Comparison of ENCODE assay signal across 8 cellular contexts in genomic region chr11:61791737-61792309, GRCh38. TPM values are rescaled to one million over a fixed set of nuclear protein-coding genes. Genes with fewer than 3 reads are reported as not detected.
DNase-seq lines count a peak whose midpoint lies in the region; ATAC-seq and TF ChIP-seq lines count a peak whose summit lies in the region.

No MANE protein-coding gene starts in this region.

- POLR2A ChIA-PET in HCT116 (lab: Charles Lee) = interaction anchor here (0.6 to 2.8 kb wide), 6 partner anchors 9 to 39 kb away, joined by 3 to 14 read pairs (median 3); no protein-coding TSS in a partner anchor

- CTCF ChIA-PET in HCT116 (lab: Charles Lee) = interaction anchor here (1.0 to 2.4 kb wide), 4 partner anchors 11 to 316 kb away, joined by 3 to 9 read pairs (median 4); no protein-coding TSS in a partner anchor

- DNase-seq in DMS79 (lab: John Stamatoyannopoulos, UW) (peak; percentile 77), HCT116 (ENCODE audit: low read depth, low spot score) (peak; percentile 63), NCI-H146 (lab: John Stamatoyannopoulos, UW) (peak; percentile 81), endothelial cell (ENCODE audit: low spot score) (peak; percentile 66), mesenchymal stem cell (peak; percentile 96), mesenteric fat pad (ENCODE audit: low spot score) (no peak)

- TF ChIP-seq CTCF in HCT116 (IDR thresholded peaks at IDR 0.05 in 2 of 3, conservative IDR thresholded peaks at IDR 0.05 in 1 of 3; ENCODE audit: borderline replicate concordance in 1 of 3, insufficient read depth in 1 of 3, low read depth in 2 of 3, low read length in 2 of 3) (no peak), VCaP (conservative IDR thresholded peaks at IDR 0.05) (no peak), endothelial cell (IDR thresholded peaks at IDR 0.05; ENCODE audit: unreplicated experiment) (peak; percentile 24)

- peak overlapping the region; percentile 95 for H3K4me3 Mint-ChIP-seq in endothelial cell (ENCODE audit: unreplicated experiment)

- H2BK5ac ChIP-seq in mesenchymal stem cell (ENCODE audit: low read depth, low read length, poor library complexity, severe bottlenecking) = peak overlapping the region; percentile 100

- peak overlapping the region; percentile 24 to 98 for H3K4ac ChIP-seq in mesenchymal stem cell (ENCODE audit: low read depth in 1 of 2, low read length in 2 of 2)

- H3K4me3 ChIP-seq in HCT116 (replicated peaks in 1 of 2; ENCODE audit: low read depth in 1 of 2, low read length in 2 of 2) = peak overlapping the region; percentile 96 to 100
- peak overlapping the region; percentile 85 to 93 for H3K4me3 ChIP-seq in mesenchymal stem cell (ENCODE audit: insufficient read depth in 1 of 2, low read depth in 1 of 2, low read length in 2 of 2)
- peak overlapping the region; percentile 94 to 98 for H3K4me3 ChIP-seq in stomach smooth muscle (ENCODE audit: low read length in 2 of 2)

- H3K79me1 ChIP-seq in mesenchymal stem cell (replicated peaks; ENCODE audit: low read length, poor library complexity, severe bottlenecking) = peaks cover 15% of the 10 kb centered on the region

- H3K9me3 Mint-ChIP-seq in endothelial cell (ENCODE audit: unreplicated experiment) = no peaks in the 10 kb centered on the region

- no peak for TF ChIP-seq RAD21 in HCT116 (IDR thresholded peaks at IDR 0.05; ENCODE audit: low read depth)

- H3K9me3 ChIP-seq in HCT116 (ENCODE audit: control insufficient read depth in 1 of 2, insufficient read depth in 1 of 2, low read depth in 1 of 2, low read length in 2 of 2) = no peaks in the 10 kb centered on the region
- no peaks in the 10 kb centered on the region for H3K9me3 ChIP-seq in mesenchymal stem cell (ENCODE audit: control insufficient read depth, low read length)
- no peaks in the 10 kb centered on the region for H3K9me3 ChIP-seq in stomach smooth muscle (ENCODE audit: control insufficient read depth in 2 of 2, low read length in 2 of 2)

- H3K9ac ChIP-seq in HCT116 (ENCODE audit: low read length) (peak overlapping the region; percentile 99), mesenchymal stem cell (ENCODE audit: low read length) (peak overlapping the region; percentile 99), stomach smooth muscle (ENCODE audit: low read length in 2 of 2) (peak overlapping the region; percentile 99)

- H4K91ac ChIP-seq in mesenchymal stem cell (ENCODE audit: low read length) = no peak overlapping the region

- intact Hi-C loops in HCT116 (cut with micrococcal nuclease) = no loop called here

- BruUV-seq in HCT116 (replicated peaks; lab: Mats Ljungman, UMichigan) = TSS peak; percentile 83

- peaks cover 4 to 16% of the 10 kb centered on the region in 2 experiments; a peak in 2 of 4 replicates for H3K4me1 ChIP-seq in HCT116 (ENCODE audit: control insufficient read depth in 1 of 2, insufficient read depth in 2 of 2, low read length in 2 of 2)
- peaks cover 11% of the 10 kb centered on the region for H3K4me1 ChIP-seq in mesenchymal stem cell (ENCODE audit: control insufficient read depth, insufficient read depth, low read depth, low read length)
- H3K4me1 ChIP-seq in stomach smooth muscle (ENCODE audit: control insufficient read depth, insufficient read depth, low read length) = peaks cover 18% of the 10 kb centered on the region

- peak overlapping the region; percentile 100 for H3K27ac Mint-ChIP-seq in endothelial cell (ENCODE audit: unreplicated experiment)

- no peak overlapping the region for H2BK120ac ChIP-seq in mesenchymal stem cell (ENCODE audit: low read depth, low read length)

- RAD21 ChIA-PET in HCT116 (lab: Charles Lee; ENCODE audit: low non-redundant PET in 1 of 2, low total read pairs in 2 of 2, uncharacterized antibody in 2 of 2, unreplicated experiment in 2 of 2) = interaction anchor here in 1 of 2 experiments (1.5 kb wide), 1 partner anchor 316 kb away, joined by 3 read pairs; no protein-coding TSS in a partner anchor

- H3K79me2 ChIP-seq in HCT116 (ENCODE audit: insufficient read depth, low read length) = peaks cover 65% of the 10 kb centered on the region

- H3K36me3 ChIP-seq in HCT116 (ENCODE audit: control insufficient read depth in 1 of 2, insufficient read depth in 2 of 2, low read length in 2 of 2) = peaks cover 24 to 52% of the 10 kb centered on the region in 2 experiments; a peak in 3 of 4 replicates
- peaks cover 45 to 54% of the 10 kb centered on the region in 2 experiments for H3K36me3 ChIP-seq in mesenchymal stem cell (ENCODE audit: control insufficient read depth in 1 of 2, insufficient read depth in 2 of 2, low read depth in 1 of 2, low read length in 2 of 2)
- H3K36me3 ChIP-seq in stomach smooth muscle (ENCODE audit: control insufficient read depth in 2 of 2, insufficient read depth in 2 of 2, low read length in 2 of 2) = peaks cover 31 to 41% of the 10 kb centered on the region in 2 donors

- H3K27me3 ChIP-seq in HCT116 (ENCODE audit: insufficient read depth, low read length) (no peaks in the 10 kb centered on the region), mesenchymal stem cell (ENCODE audit: control insufficient read depth in 1 of 2, insufficient read depth in 1 of 2, low read length in 2 of 2) (no peaks in the 10 kb centered on the region), stomach smooth muscle (ENCODE audit: control insufficient read depth in 1 of 2, insufficient read depth in 2 of 2, low read length in 2 of 2) (no peaks in the 10 kb centered on the region)

- H4K8ac ChIP-seq in mesenchymal stem cell (ENCODE audit: low read length) = peak overlapping the region; percentile 100

- H2BK15ac ChIP-seq in mesenchymal stem cell (ENCODE audit: low read depth, poor library complexity, severe bottlenecking) = no peak overlapping the region

- no peak overlapping the region for H3K14ac ChIP-seq in mesenchymal stem cell (ENCODE audit: low read length in 2 of 2)

- TF ChIP-seq POLR2A in HCT116 (IDR thresholded peaks at IDR 0.05; ENCODE audit: borderline replicate concordance, extremely low read depth, insufficient read depth, insufficient read length) = no peak

- no peak overlapping the region for H2AK5ac ChIP-seq in mesenchymal stem cell (ENCODE audit: low read length, severe bottlenecking)

- peak overlapping the region; percentile 100 for H3K18ac ChIP-seq in mesenchymal stem cell (ENCODE audit: low read depth in 1 of 2, low read length in 2 of 2)

- no peak overlapping the region for H2AFZ ChIP-seq in HCT116 (ENCODE audit: low read depth, low read length, poor library complexity, severe bottlenecking)
- H2AFZ ChIP-seq in mesenchymal stem cell (ENCODE audit: low read depth, low read length) = no peak overlapping the region

- peaks cover under 1% of the 10 kb centered on the region; the same call in 1 of the 2 replicates for H4K20me1 ChIP-seq in HCT116 (ENCODE audit: insufficient read depth)

- H3K9me2 ChIP-seq in HCT116 (ENCODE audit: insufficient read depth) = no peaks in the 10 kb centered on the region

- no peak overlapping the region for H3K23ac ChIP-seq in mesenchymal stem cell (ENCODE audit: low read length in 2 of 2)

- H3K4me2 ChIP-seq in HCT116 (ENCODE audit: low read length) (peak overlapping the region; percentile 90), mesenchymal stem cell (ENCODE audit: low read length, poor library complexity, severe bottlenecking) (peak overlapping the region; percentile 82)

- H3K36me3 Mint-ChIP-seq in endothelial cell (ENCODE audit: low read depth, unreplicated experiment) = peaks cover 13% of the 10 kb centered on the region

- no peak overlapping the region for H2BK12ac ChIP-seq in mesenchymal stem cell (ENCODE audit: low read length in 2 of 2)

- H3K4me1 Mint-ChIP-seq in endothelial cell (ENCODE audit: unreplicated experiment) = peaks cover 17% of the 10 kb centered on the region

- peaks cover 23% of the 10 kb centered on the region for H3K27me3 Mint-ChIP-seq in endothelial cell (ENCODE audit: unreplicated experiment)

- 6% methylated on average over 14 of the region's 14 CpGs for WGBS in mesenchymal stem cell

- H3K27ac ChIP-seq in HCT116 (ENCODE audit: low read depth, low read length) (peak overlapping the region; percentile 94), VCaP (peak overlapping the region; percentile 99), mesenchymal stem cell (ENCODE audit: low read length, poor library complexity, severe bottlenecking) (peak overlapping the region; percentile 98), stomach smooth muscle (ENCODE audit: low read length) (peak overlapping the region; percentile 95)

- peak; percentile 46 for ATAC-seq in HCT116

TF ChIP-seq in HCT116, 20 proteins besides CTCF, POLR2A, EP300 and RAD21:
- 0 out of 2 replicates have a peak, but pooled peaks have one; percentile 5 for TF ChIP-seq SIN3A (IDR thresholded peaks at IDR 0.05; ENCODE audit: low read depth)
- TF ChIP-seq EZH2phosphoT487 (IDR thresholded peaks at IDR 0.05; ENCODE audit: borderline replicate concordance) = no peak
TF ChIP-seq in HCT116: peak in this region for 1.

RNA-seq across cellular contexts. Expression of gene TMEM258, which starts 0.6 kb away (rescaled TPM):
- total RNA-seq in HCT116 (2021; ENCODE audit: unreplicated experiment) = 160 TPM
- polyA plus RNA-seq in HCT116 (2012) = 403 and 404 TPM in 2 replicates
- total RNA-seq in endothelial cell (ENCODE audit: unreplicated experiment) = 125 TPM
- polyA plus RNA-seq in mesenchymal stem cell (2013, experiment 1 of 2) = 175 TPM
- 180 TPM for polyA plus RNA-seq in mesenchymal stem cell (2013, experiment 2 of 2)
- total RNA-seq in mesenteric fat pad = 80.8 TPM

RNA-seq across cellular contexts. Expression of gene FEN1, which starts 0.9 kb away (rescaled TPM):
- total RNA-seq in HCT116 (2021; ENCODE audit: unreplicated experiment) = 89.5 TPM
- polyA plus RNA-seq in HCT116 (2012) = 53.8 and 55.2 TPM in 2 replicates
- total RNA-seq in endothelial cell (ENCODE audit: unreplicated experiment) = 22.0 TPM
- polyA plus RNA-seq in mesenchymal stem cell (2013, experiment 1 of 2) = 10.6 TPM
- 10.7 TPM for polyA plus RNA-seq in mesenchymal stem cell (2013, experiment 2 of 2)
- 8.0 TPM for total RNA-seq in mesenteric fat pad

RNA-seq across cellular contexts. Expression of gene FADS1, which starts 25.0 kb away (rescaled TPM):
- total RNA-seq in HCT116 (2021; ENCODE audit: unreplicated experiment) (56.6 TPM), endothelial cell (ENCODE audit: unreplicated experiment) (102 TPM), mesenteric fat pad (36.3 TPM)
- 28.8 and 36.3 TPM in 2 replicates for polyA plus RNA-seq in HCT116 (2012)
- 262 TPM for polyA plus RNA-seq in mesenchymal stem cell (2013, experiment 1 of 2)
- 260 TPM for polyA plus RNA-seq in mesenchymal stem cell (2013, experiment 2 of 2)

RNA-seq across cellular contexts. Expression of gene FADS2, which starts 36.3 kb away (rescaled TPM):
- total RNA-seq in HCT116 (2021; ENCODE audit: unreplicated experiment) = 17.1 TPM
- 17.3 and 18.8 TPM in 2 replicates for polyA plus RNA-seq in HCT116 (2012)
- total RNA-seq in endothelial cell (ENCODE audit: unreplicated experiment) = 682 TPM
- polyA plus RNA-seq in mesenchymal stem cell (2013, experiment 1 of 2) = 1,185 TPM
- polyA plus RNA-seq in mesenchymal stem cell (2013, experiment 2 of 2) = 1,187 TPM
- total RNA-seq in mesenteric fat pad = 28.1 TPM

RNA-seq across cellular contexts. Expression of gene MYRF, which starts 39.4 kb away (rescaled TPM):
- total RNA-seq in HCT116 (2021; ENCODE audit: unreplicated experiment) = 52.3 TPM
- polyA plus RNA-seq in HCT116 (2012) = 49.0 and 50.1 TPM in 2 replicates
- 1.5 TPM for total RNA-seq in endothelial cell (ENCODE audit: unreplicated experiment)
- polyA plus RNA-seq in mesenchymal stem cell (2013, experiment 1 of 2) = 21.9 TPM
- polyA plus RNA-seq in mesenchymal stem cell (2013, experiment 2 of 2) = 19.4 TPM
- total RNA-seq in mesenteric fat pad = 0.42 TPM
